Comparison of ENCODE assay signal across 9 cellular contexts in the genomic region with DNA sequence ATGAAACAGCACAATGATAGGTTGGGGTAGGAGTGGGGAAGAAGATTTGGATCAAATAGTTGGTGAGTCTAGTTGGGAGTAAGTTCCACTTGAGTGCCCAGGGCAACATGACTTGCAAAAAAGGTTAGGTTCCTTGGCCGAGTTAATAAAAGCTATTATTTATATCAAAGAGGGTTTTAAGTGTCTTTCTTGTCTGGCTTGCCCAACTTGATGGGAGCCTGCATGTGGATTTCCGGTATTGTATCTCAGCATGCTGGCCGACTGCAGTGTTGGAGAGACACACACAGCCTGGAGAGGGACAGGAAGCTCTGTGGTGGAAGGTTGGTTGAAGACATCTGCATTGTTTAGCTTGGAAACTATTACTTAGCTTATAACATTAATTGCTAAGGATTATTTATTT.
DNase-seq lines count a peak whose midpoint lies in the region; ATAC-seq and TF ChIP-seq lines count a peak whose summit lies in the region.
"Had no signal": no experiment of that assay in that cellular context is flagged by ENCODE, and none has a peak within 500 bp of the region (broad histone marks: within the 10 kb centered on the region; RNA-seq: fewer than 3 reads in every experiment).

No MANE protein-coding gene starts in this region.

- peaks cover 64% of the 10 kb centered on the region for H3K4me1 Mint-ChIP-seq in activated naive CD8-positive, alpha-beta T cell (ENCODE audit: low read depth)
- H3K4me1 Mint-ChIP-seq in mesothelial cell of epicardium: peaks cover 26% of the 10 kb centered on the region

- peaks cover 36 to 71% (median 62%) of the 10 kb centered on the region in 10 experiments for H3K4me1 ChIP-seq in BLaER1 treated with 17β-estradiol and CSF1 and Interleukin-3, amounts not matched to agents 10 nM and 100 nM
- H3K4me1 ChIP-seq in foreskin keratinocyte: no peaks in the 10 kb centered on the region

- H3K4me3 ChIP-seq in BLaER1 treated with 17β-estradiol and CSF1 and Interleukin-3, amounts not matched to agents 10 nM and 100 nM: peak overlapping the region in 3 of 10 experiments; percentile 18 to 36 (median 29); a peak in 2 of 20 replicates

- no peaks in the 10 kb centered on the region for H3K27me3 ChIP-seq in BLaER1 treated with 17β-estradiol and CSF1 and Interleukin-3, amounts not matched to agents 10 nM and 100 nM
- no peaks in the 10 kb centered on the region for H3K27me3 ChIP-seq in foreskin keratinocyte

- H3K9me3 Mint-ChIP-seq in activated naive CD8-positive, alpha-beta T cell (ENCODE audit: low read depth): no peaks in the 10 kb centered on the region
- H3K9me3 Mint-ChIP-seq in mesothelial cell of epicardium: no peaks in the 10 kb centered on the region

- no peaks in the 10 kb centered on the region for H4K20me1 ChIP-seq in BLaER1 treated with 17β-estradiol and CSF1 and Interleukin-3, amounts not matched to agents 10 nM and 100 nM

- peak overlapping the region; percentile 22 for H3K4me3 Mint-ChIP-seq in activated naive CD8-positive, alpha-beta T cell
- no peak overlapping the region for H3K4me3 Mint-ChIP-seq in mesothelial cell of epicardium

- H3K36me3 Mint-ChIP-seq in activated naive CD8-positive, alpha-beta T cell: no peaks in the 10 kb centered on the region
- no peaks in the 10 kb centered on the region for H3K36me3 Mint-ChIP-seq in mesothelial cell of epicardium

- no peaks in the 10 kb centered on the region for H3K27me3 Mint-ChIP-seq in activated naive CD8-positive, alpha-beta T cell
- H3K27me3 Mint-ChIP-seq in mesothelial cell of epicardium (ENCODE audit: low read depth): no peaks in the 10 kb centered on the region

- peak overlapping the region; percentile 65 to 82 (median 77) for H3K4me2 ChIP-seq in BLaER1 treated with 17β-estradiol and CSF1 and Interleukin-3, amounts not matched to agents 10 nM and 100 nM

- peak overlapping the region; percentile 69 for H3K27ac Mint-ChIP-seq in activated naive CD8-positive, alpha-beta T cell
- H3K27ac Mint-ChIP-seq in mesothelial cell of epicardium: no peak overlapping the region

- peaks cover 0 to 3% (median 0%) of the 10 kb centered on the region in 11 experiments; a peak in 3 of 22 replicates for H3K36me3 ChIP-seq in BLaER1 treated with 17β-estradiol and CSF1 and Interleukin-3, amounts not matched to agents 10 nM and 100 nM

- DNase-seq in KG1 (lab: John Stamatoyannopoulos, UW) (peak; percentile 30), DMS 273 treated with DMSO at 0.1 percent for 48 hours (lab: John Stamatoyannopoulos, UW) (no peak), foreskin keratinocyte (no peak), mesothelial cell of epicardium (ENCODE audit: low spot score in 2 of 2, unreplicated experiment in 2 of 2) (no peak)

- ATAC-seq in GM19452 (IDR thresholded peaks at IDR 0.05; ENCODE audit: unreplicated experiment) (peak; percentile 83), GM21576 (IDR thresholded peaks at IDR 0.05; ENCODE audit: unreplicated experiment) (no peak), foreskin keratinocyte (no peak)
- ATAC-seq: SK-N-SH treated with all-trans-retinoic acid at 6 μM for 48 hours had no signal

- peak overlapping the region in 10 of 11 experiments; percentile 7 to 77 (median 68); a peak in 20 of 22 replicates for H3K27ac ChIP-seq in BLaER1 treated with 17β-estradiol and CSF1 and Interleukin-3, amounts not matched to agents 10 nM and 100 nM
- no peak overlapping the region for H3K27ac ChIP-seq in foreskin keratinocyte

- peaks cover 0 to 31% (median 13%) of the 10 kb centered on the region in 11 experiments; a peak in 12 of 22 replicates for H3K9me3 ChIP-seq in BLaER1 treated with 17β-estradiol and CSF1 and Interleukin-3, amounts not matched to agents 10 nM and 100 nM (replicated peaks in 1 of 11)

- peak overlapping the region in 7 of 11 experiments; percentile 25 to 57 (median 51); a peak in 6 of 22 replicates for H3K9ac ChIP-seq in BLaER1 treated with 17β-estradiol and CSF1 and Interleukin-3, amounts not matched to agents 10 nM and 100 nM

- TF ChIP-seq CTCF in foreskin keratinocyte (conservative IDR thresholded peaks at IDR 0.05): no peak
- no peak for TF ChIP-seq CTCF in mesothelial cell of epicardium (IDR thresholded peaks at IDR 0.05; ENCODE audit: unreplicated experiment)
